ENCODE assay signal across 15 cellular contexts in genomic region chr14:92971601-92972180, GRCh38. TPM values are rescaled to one million over a fixed set of nuclear protein-coding genes. Genes with fewer than 3 reads are reported as not detected.
"Had no signal": no experiment of that assay in that cellular context is flagged by ENCODE, and none has a peak within 500 bp of the region (broad histone marks: within the 10 kb centered on the region; RNA-seq: fewer than 3 reads in every experiment).

No MANE protein-coding gene starts in this region.

- H3K27me3 ChIP-seq: tibial artery had no signal

- H3K27ac Mint-ChIP-seq: activated CD4-positive, alpha-beta memory T cell treated with anti-CD3 and anti-CD28 coated beads for 36 hours; activated naive CD8-positive, alpha-beta T cell treated with anti-CD3 and anti-CD28 coated beads, Interleukin-2, amount 50 U/mL, for 24 hours; nephron; T-helper 2 cell treated with Interferon-gamma antibody and Interleukin-4, amounts not matched to agents 5 μg/mL and 100 μg/mL, for 36 hours had no signal

- H3K9me3 ChIP-seq: tibial artery had no signal

- DNase-seq: activated CD4-positive, alpha-beta memory T cell treated with anti-CD3 and anti-CD28 coated beads for 36 hours; activated CD4-positive, CD25-positive, alpha-beta regulatory T cell treated with anti-CD3 and anti-CD28 coated beads, Interleukin-2, amount 50 U/mL, for 72 hours; activated naive CD4-positive, alpha-beta T cell; activated naive CD8-positive, alpha-beta T cell treated with anti-CD3 and anti-CD28 coated beads, Interleukin-2, amount 50 U/mL, for 24 hours; activated T-cell treated with anti-CD3 and anti-CD28 coated beads, Interleukin-2, amount 50 U/mL, for 48 hours; mesendoderm; SIG-M5; SW 1271; tibial artery had no signal

- H3K4me3 ChIP-seq: skin epidermis, tibial artery had no signal

- H3K27ac ChIP-seq: tibial artery had no signal

- H3K27me3 Mint-ChIP-seq: activated CD4-positive, alpha-beta memory T cell treated with anti-CD3 and anti-CD28 coated beads for 36 hours; activated naive CD8-positive, alpha-beta T cell treated with anti-CD3 and anti-CD28 coated beads, Interleukin-2, amount 50 U/mL, for 24 hours; central memory CD8-positive, alpha-beta T cell had no signal

- ATAC-seq: activated naive CD8-positive, alpha-beta T cell treated with anti-CD3 and anti-CD28 coated beads, Interleukin-2, amount 50 U/mL, for 24 hours; left lobe of liver had no signal

- H3K4me3 Mint-ChIP-seq: activated CD4-positive, alpha-beta memory T cell treated with anti-CD3 and anti-CD28 coated beads for 36 hours; activated naive CD8-positive, alpha-beta T cell treated with anti-CD3 and anti-CD28 coated beads, Interleukin-2, amount 50 U/mL, for 24 hours; central memory CD8-positive, alpha-beta T cell; nephron; T-helper 2 cell treated with Interferon-gamma antibody and Interleukin-4, amounts not matched to agents 5 μg/mL and 100 μg/mL, for 36 hours had no signal

RNA-seq across cellular contexts. Expression of gene CHGA, which starts 48.7 kb away (rescaled TPM):
- total RNA-seq: activated CD4-positive, alpha-beta memory T cell treated with anti-CD3 and anti-CD28 coated beads for 36 hours; renal cortical epithelial cell had no signal
